14 cellular contexts compared by ENCODE assay signal in genomic region chr19:19448238-19448544, GRCh38. TPM values are rescaled to one million over a fixed set of nuclear protein-coding genes. Genes with fewer than 3 reads are reported as not detected.
A peak's percentile ranks its signal among the peaks of the same experiment; 100 is the strongest.
DNase-seq lines count a peak whose midpoint lies in the region; ATAC-seq and TF ChIP-seq lines count a peak whose summit lies in the region.
"Had no signal": no experiment of that assay in that cellular context is flagged by ENCODE, and none has a peak within 500 bp of the region (broad histone marks: within the 10 kb centered on the region; RNA-seq: fewer than 3 reads in every experiment).

No MANE protein-coding gene starts in this region.

- H3K9me3 ChIP-seq in adrenal gland (replicated peaks in 1 of 3) (no peaks in the 10 kb centered on the region), upper lobe of left lung (no peaks in the 10 kb centered on the region)
- H3K9me3 ChIP-seq in naive thymus-derived CD4-positive, alpha-beta T cell (ENCODE audit: control insufficient read depth in 2 of 3, low read length in 3 of 3) = no peaks in the 10 kb centered on the region
- H3K9me3 ChIP-seq: SJCRH30, suprapubic skin had no signal

- H3K9me3 Mint-ChIP-seq in activated naive CD4-positive, alpha-beta T cell treated with anti-CD3 and anti-CD28 coated beads, Interleukin-2, amount 50 U/mL, for 24 hours = peaks cover 4% of the 10 kb centered on the region
- no peaks in the 10 kb centered on the region for H3K9me3 Mint-ChIP-seq in naive thymus-derived CD4-positive, alpha-beta T cell

- POLR2A ChIA-PET in naive thymus-derived CD4-positive, alpha-beta T cell (lab: Charles Lee) = interaction anchor here (0.7 to 1.6 kb wide), 3 partner anchors 12 to 59 kb away, joined by 3 to 5 read pairs (median 4); partner anchors contain the start of gene GATAD2A

- H3K4me3 ChIP-seq in adrenal gland (no peak overlapping the region), upper lobe of left lung (no peak overlapping the region)
- no peak overlapping the region for H3K4me3 ChIP-seq in naive thymus-derived CD4-positive, alpha-beta T cell (ENCODE audit: low read length)
- H3K4me3 ChIP-seq: K562, SJCRH30, suprapubic skin had no signal

- H3K4me3 Mint-ChIP-seq in activated naive CD4-positive, alpha-beta T cell treated with anti-CD3 and anti-CD28 coated beads, Interleukin-2, amount 50 U/mL, for 24 hours = no peak overlapping the region
- no peak overlapping the region for H3K4me3 Mint-ChIP-seq in naive thymus-derived CD4-positive, alpha-beta T cell

- no peak for TF ChIP-seq EP300 in upper lobe of left lung (IDR thresholded peaks at IDR 0.05)

- peak overlapping the region in 4 of 5 donors; percentile 32 to 59 (median 44) for H3K27ac ChIP-seq in adrenal gland
- peak overlapping the region; percentile 52 for H3K27ac ChIP-seq in naive thymus-derived CD4-positive, alpha-beta T cell (ENCODE audit: low read depth, low read length)
- peak overlapping the region in 3 of 4 donors; percentile 1 to 19 (median 4) for H3K27ac ChIP-seq in upper lobe of left lung
- H3K27ac ChIP-seq: SJCRH30, suprapubic skin had no signal

- no peak for TF ChIP-seq POLR2A in adrenal gland (IDR thresholded peaks at IDR 0.05)
- no peak for TF ChIP-seq POLR2A in upper lobe of left lung (IDR thresholded peaks at IDR 0.05)

- H3K27me3 ChIP-seq in adrenal gland (no peaks in the 10 kb centered on the region), upper lobe of left lung (no peaks in the 10 kb centered on the region)
- H3K27me3 ChIP-seq in naive thymus-derived CD4-positive, alpha-beta T cell (ENCODE audit: control insufficient read depth in 2 of 2, insufficient read depth in 2 of 2, low read length in 2 of 2) = no peaks in the 10 kb centered on the region
- H3K27me3 ChIP-seq: SJCRH30, suprapubic skin had no signal

- peaks cover 8% of the 10 kb centered on the region for H3K36me3 Mint-ChIP-seq in activated naive CD4-positive, alpha-beta T cell treated with anti-CD3 and anti-CD28 coated beads, Interleukin-2, amount 50 U/mL, for 24 hours
- peaks cover 5 to 18% (median 8%) of the 10 kb centered on the region in 5 donors for H3K36me3 Mint-ChIP-seq in naive thymus-derived CD4-positive, alpha-beta T cell

- H3K36me3 ChIP-seq in adrenal gland (replicated peaks in 1 of 2) = no peaks in the 10 kb centered on the region
- H3K36me3 ChIP-seq in naive thymus-derived CD4-positive, alpha-beta T cell (ENCODE audit: control insufficient read depth in 2 of 3, insufficient read depth in 3 of 3, low read length in 3 of 3) = no peaks in the 10 kb centered on the region
- no peaks in the 10 kb centered on the region for H3K36me3 ChIP-seq in upper lobe of left lung
- H3K36me3 ChIP-seq: suprapubic skin had no signal

- ATAC-seq in naive thymus-derived CD4-positive, alpha-beta T cell = no peak
- ATAC-seq in upper lobe of left lung (ENCODE audit: low FRiP score in 2 of 2) = peak; percentile 20 to 72
- ATAC-seq: activated naive CD4-positive, alpha-beta T cell treated with anti-CD3 and anti-CD28 coated beads, Interleukin-2, amount 50 U/mL, for 72 hours; K562 had no signal

- intact Hi-C loops in adrenal gland (cut with DNase I) = no loop called here
- intact Hi-C loops in naive thymus-derived CD4-positive, alpha-beta T cell (cut with micrococcal nuclease) = no loop called here

- WGBS in adrenal gland, 4 donors = 59 to 78% (median 69%) methylated on average over 7 to 8 of the region's 8 CpGs
- 79 to 92% methylated on average over 8 of the region's 8 CpGs for WGBS in upper lobe of left lung, 2 donors

- peaks cover 11 to 33% of the 10 kb centered on the region in 2 donors for H3K4me1 ChIP-seq in adrenal gland (replicated peaks in 1 of 2)
- H3K4me1 ChIP-seq in naive thymus-derived CD4-positive, alpha-beta T cell (ENCODE audit: control insufficient read depth in 2 of 2, insufficient read depth in 2 of 2, low read length in 2 of 2) = peaks cover 73 to 89% of the 10 kb centered on the region in 2 donors
- H3K4me1 ChIP-seq in upper lobe of left lung = peaks cover 52 to 70% (median 57%) of the 10 kb centered on the region in 4 donors

- H3K27me3 Mint-ChIP-seq in activated naive CD4-positive, alpha-beta T cell treated with anti-CD3 and anti-CD28 coated beads, Interleukin-2, amount 50 U/mL, for 24 hours = no peaks in the 10 kb centered on the region
- no peaks in the 10 kb centered on the region for H3K27me3 Mint-ChIP-seq in naive thymus-derived CD4-positive, alpha-beta T cell
- H3K27me3 Mint-ChIP-seq: progenitor cell of endocrine pancreas had no signal

- DNase-seq in activated naive CD4-positive, alpha-beta T cell (lab: John Stamatoyannopoulos, UW) = no peak
- DNase-seq in adrenal gland = peak in 4 of 7 donors; percentile 40 to 54 (median 47)
- no peak for DNase-seq in naive thymus-derived CD4-positive, alpha-beta T cell
- DNase-seq in upper lobe of left lung = peak; percentile 46 to 57
- DNase-seq in medulla oblongata (ENCODE audit: extremely low spot score) = no peak
- DNase-seq in DMS 273 (lab: John Stamatoyannopoulos, UW; ENCODE audit: unreplicated experiment) = no peak
- no peak for DNase-seq in NCI-H2171 treated with DMSO at 0.1 percent for 48 hours (lab: John Stamatoyannopoulos, UW)
- DNase-seq: NCI-H1105 treated with DMSO at 0.1 percent for 48 hours, SJCRH30 had no signal

- TF ChIP-seq CTCF in adrenal gland (IDR thresholded peaks at IDR 0.05) (no peak), upper lobe of left lung (IDR thresholded peaks at IDR 0.05) (no peak)

- peaks cover 90% of the 10 kb centered on the region for H3K4me1 Mint-ChIP-seq in activated naive CD4-positive, alpha-beta T cell treated with anti-CD3 and anti-CD28 coated beads, Interleukin-2, amount 50 U/mL, for 24 hours
- H3K4me1 Mint-ChIP-seq in naive thymus-derived CD4-positive, alpha-beta T cell = peaks cover 66 to 95% (median 89%) of the 10 kb centered on the region in 7 donors

- H3K27ac Mint-ChIP-seq in activated naive CD4-positive, alpha-beta T cell treated with anti-CD3 and anti-CD28 coated beads, Interleukin-2, amount 50 U/mL, for 24 hours = peak overlapping the region; percentile 77
- peak overlapping the region in 8 of 9 donors; percentile 38 to 94 (median 84) for H3K27ac Mint-ChIP-seq in naive thymus-derived CD4-positive, alpha-beta T cell

- CTCF ChIA-PET in naive thymus-derived CD4-positive, alpha-beta T cell (lab: Charles Lee) = interaction anchor here (1.0 to 1.7 kb wide), 3 partner anchors 11 to 42 kb away, joined by 5 to 8 read pairs (median 5); no protein-coding TSS in a partner anchor

RNA-seq across cellular contexts. Expression of gene GATAD2A, which starts 42.7 kb away (rescaled TPM):
- total RNA-seq in adrenal gland = 100 to 1,000 TPM in 1 of 8 donors, 10 to 100 TPM in 7; 38.7 to 125 (median 65.5) TPM
- polyA plus RNA-seq in adrenal gland = 10 to 100 TPM; 17.0 to 35.1 (median 20.9) TPM
- 100 to 1,000 TPM in 4 of 5 experiments, 10 to 100 TPM in 1; 97.9 to 123 (median 116) TPM for total RNA-seq in naive thymus-derived CD4-positive, alpha-beta T cell
- 10 to 100 TPM; 11.3 to 25.7 TPM for polyA plus RNA-seq in naive thymus-derived CD4-positive, alpha-beta T cell
- total RNA-seq in upper lobe of left lung = 100 to 1,000 TPM in 2 of 6 donors, 10 to 100 TPM in 4; 60.8 to 182 (median 88.0) TPM

Comparison
In these comparisons a context has a peak if more than half of its experiments do, and no peak if none do; other contexts are left out.
1. DNase-seq: peak in adrenal gland (4 of 7) and upper lobe of left lung (2 of 2); none in activated naive CD4-positive, alpha-beta T cell (0 of 4), naive thymus-derived CD4-positive, alpha-beta T cell (0 of 9), medulla oblongata (single experiment), DMS 273 (single experiment) and NCI-H2171 treated with DMSO at 0.1 percent for 48 hours (single experiment).
2. Peak in every context shown above with its lines, with median percentiles within 50 percentile points of each other: H3K27ac ChIP-seq.